Comparison of ENCODE assay signal across 22 cellular contexts in genomic region chr2:191839918-191840804, GRCh38. TPM values are rescaled to one million over a fixed set of nuclear protein-coding genes. Genes with fewer than 3 reads are reported as not detected.
A peak's percentile ranks its signal among the peaks of the same experiment; 100 is the strongest.
DNase-seq lines count a peak whose midpoint lies in the region; ATAC-seq and TF ChIP-seq lines count a peak whose summit lies in the region.
"Had no signal": no experiment of that assay in that cellular context is flagged by ENCODE, and none has a peak within 500 bp of the region (broad histone marks: within the 10 kb centered on the region; RNA-seq: fewer than 3 reads in every experiment).

No MANE protein-coding gene starts in this region.

- peak; percentile 18 for TF ChIP-seq CTCF in choroid plexus epithelial cell (conservative IDR thresholded peaks at IDR 0.05; ENCODE audit: low read depth, low read length)
- TF ChIP-seq CTCF in osteocyte (IDR thresholded peaks at IDR 0.05) = peak; percentile 7
- TF ChIP-seq CTCF in transverse colon (IDR thresholded peaks at IDR 0.05) = no peak

- H3K27ac Mint-ChIP-seq in osteocyte (ENCODE audit: unreplicated experiment) = no peak overlapping the region
- H3K27ac Mint-ChIP-seq: activated naive CD4-positive, alpha-beta T cell treated with anti-CD3 and anti-CD28 coated beads for 36 hours; CD4-positive, CD25-positive, alpha-beta regulatory T cell; dendritic cell treated with granulocyte-macrophage colony-stimulating factor and Interleukin-4, amounts not matched to agents 40 ng/mL and 50 ng/mL, for 4 days; mesothelial cell of epicardium; T-helper 2 cell treated with Interferon-gamma antibody and Interleukin-4, amounts not matched to agents 5 μg/mL and 100 μg/mL, for 36 hours had no signal

- H3K36me3 Mint-ChIP-seq in osteocyte (ENCODE audit: unreplicated experiment) = peaks cover 10% of the 10 kb centered on the region
- H3K36me3 Mint-ChIP-seq: CD4-positive, CD25-positive, alpha-beta regulatory T cell; mesothelial cell of epicardium had no signal

- in situ Hi-C loops in transverse colon (cut with MboI; ENCODE audit: low pct_ligation_motif_present in 1 of 4, low pct_unique_long_range_greater_than_20kb in 1 of 4, low sequenced_read_pairs in 3 of 4) = no loop called here

- TF ChIP-seq POLR2A in transverse colon (IDR thresholded peaks at IDR 0.05) = no peak

- H3K9me3 Mint-ChIP-seq in osteocyte (ENCODE audit: unreplicated experiment) = no peaks in the 10 kb centered on the region
- H3K9me3 Mint-ChIP-seq: activated naive CD4-positive, alpha-beta T cell treated with anti-CD3 and anti-CD28 coated beads for 36 hours; mesothelial cell of epicardium; T-helper 2 cell treated with Interferon-gamma antibody and Interleukin-4, amounts not matched to agents 5 μg/mL and 100 μg/mL, for 36 hours had no signal

- TF ChIP-seq RAD21 in Ishikawa (IDR thresholded peaks at IDR 0.05; ENCODE audit: low read depth) = peak; percentile 12; the same call in 1 of the 2 replicates

- H3K4me3 Mint-ChIP-seq in osteocyte (ENCODE audit: unreplicated experiment) = no peak overlapping the region
- H3K4me3 Mint-ChIP-seq: activated naive CD4-positive, alpha-beta T cell treated with anti-CD3 and anti-CD28 coated beads for 36 hours; CD4-positive, CD25-positive, alpha-beta regulatory T cell; dendritic cell treated with granulocyte-macrophage colony-stimulating factor and Interleukin-4, amounts not matched to agents 40 ng/mL and 50 ng/mL, for 4 days; mesothelial cell of epicardium; T-helper 2 cell treated with Interferon-gamma antibody and Interleukin-4, amounts not matched to agents 5 μg/mL and 100 μg/mL, for 36 hours had no signal

- H3K27me3 Mint-ChIP-seq in osteocyte (ENCODE audit: unreplicated experiment) = no peaks in the 10 kb centered on the region

- H3K9me3 ChIP-seq in transverse colon = no peaks in the 10 kb centered on the region
- H3K9me3 ChIP-seq: SJCRH30, uterus had no signal

- intact Hi-C loops in transverse colon (cut with DNase I; ENCODE audit: low total_unique reads) = no loop called here

- no peak for ATAC-seq in GM18511 (IDR thresholded peaks at IDR 0.05; ENCODE audit: unreplicated experiment)
- no peak for ATAC-seq in HG03139 (IDR thresholded peaks at IDR 0.05; ENCODE audit: unreplicated experiment)

- TF ChIP-seq EP300 in Ishikawa (IDR thresholded peaks at IDR 0.05; ENCODE audit: borderline replicate concordance) = no peak
- no peak for TF ChIP-seq EP300 in transverse colon (IDR thresholded peaks at IDR 0.05; ENCODE audit: low read depth)

- peaks cover 29% of the 10 kb centered on the region for H3K4me1 Mint-ChIP-seq in osteocyte (ENCODE audit: unreplicated experiment)
- H3K4me1 Mint-ChIP-seq: CD4-positive, CD25-positive, alpha-beta regulatory T cell had no signal

- peaks cover 0 to 9% (median 0%) of the 10 kb centered on the region in 4 donors for H3K4me1 ChIP-seq in transverse colon
- H3K4me1 ChIP-seq: uterus had no signal

- WGBS in transverse colon (ENCODE audit: low coverage in 1 of 2), 2 donors = 53 to 73% methylated on average over 4 to 7 of the region's 7 CpGs

- H3K27me3 ChIP-seq in transverse colon = no peaks in the 10 kb centered on the region
- H3K27me3 ChIP-seq: SJCRH30, uterus had no signal

- H3K4me3 ChIP-seq in choroid plexus epithelial cell (ENCODE audit: low read depth, low read length) = no peak overlapping the region
- no peak overlapping the region for H3K4me3 ChIP-seq in transverse colon
- H3K4me3 ChIP-seq: SJCRH30, uterus had no signal

- DNase-seq in NCI-H2107 treated with DMSO at 0.1 percent for 48 hours (lab: John Stamatoyannopoulos, UW; ENCODE audit: unreplicated experiment) (peak; percentile 18), NCI-H2107 (lab: John Stamatoyannopoulos, UW) (no peak), choroid plexus epithelial cell (ENCODE audit: low read depth) (no peak), osteocyte (ENCODE audit: extremely low spot score, unreplicated experiment) (no peak), transverse colon (no peak)
- DNase-seq: activated CD4-positive, alpha-beta T cell treated with anti-CD3 and anti-CD28 coated beads for 48 hours; activated naive CD4-positive, alpha-beta T cell treated with anti-CD3 and anti-CD28 coated beads for 36 hours; activated T-cell treated with anti-CD3 and anti-CD28 coated beads for 4 hours; CD4-positive, CD25-positive, alpha-beta regulatory T cell; DMS79 treated with DMSO at 0.1 percent for 48 hours; NCI-H1694; NCI-H446; retina; SJCRH30; stimulated activated CD4-positive, alpha-beta T cell treated with anti-CD3 and anti-CD28 coated beads, Interleukin-1b, Interleukin-23, amount 100 ng/mL, for 48 hours; uterus had no signal

- H3K27ac ChIP-seq in transverse colon = peak overlapping the region in 1 of 4 donors; percentile 17
- H3K27ac ChIP-seq: SJCRH30, uterus had no signal

- no peaks in the 10 kb centered on the region for H3K36me3 ChIP-seq in transverse colon
- H3K36me3 ChIP-seq: uterus had no signal

TF ChIP-seq in Ishikawa, 13 proteins besides CTCF, POLR2A, EP300 and RAD21:
- TF ChIP-seq ZBTB7A (IDR thresholded peaks at IDR 0.05; ENCODE audit: low read depth) = no peak
- no peak for TF ChIP-seq FOXM1 (IDR thresholded peaks at IDR 0.05; ENCODE audit: borderline replicate concordance, low read depth)
- TF ChIP-seq TAF1 (IDR thresholded peaks at IDR 0.05; ENCODE audit: low read depth) = no peak
- TF ChIP-seq EGR1 (IDR thresholded peaks at IDR 0.05) = no peak
- no peak for TF ChIP-seq CREB1 (IDR thresholded peaks at IDR 0.05; ENCODE audit: low read depth)
- no peak for TF ChIP-seq USF1 (IDR thresholded peaks at IDR 0.05)
- TF ChIP-seq TCF12 (IDR thresholded peaks at IDR 0.05; ENCODE audit: low read depth) = no peak

RNA-seq across cellular contexts. Expression of gene CAVIN2, which starts 6.7 kb away (rescaled TPM):
- total RNA-seq in osteocyte (5.3 and 6.6 TPM in 2 replicates), transverse colon (10 to 100 TPM; 21.3 to 59.3 (median 25.0) TPM)
- total RNA-seq: activated naive CD4-positive, alpha-beta T cell treated with anti-CD3 and anti-CD28 coated beads for 36 hours had no signal

Comparison
In these comparisons a context has a peak if more than half of its experiments do, and no peak if none do; other contexts are left out.
1. CTCF ChIP-seq: peak in choroid plexus epithelial cell (single experiment) and osteocyte (single experiment); none in transverse colon (0 of 5).